In the genomic region with DNA sequence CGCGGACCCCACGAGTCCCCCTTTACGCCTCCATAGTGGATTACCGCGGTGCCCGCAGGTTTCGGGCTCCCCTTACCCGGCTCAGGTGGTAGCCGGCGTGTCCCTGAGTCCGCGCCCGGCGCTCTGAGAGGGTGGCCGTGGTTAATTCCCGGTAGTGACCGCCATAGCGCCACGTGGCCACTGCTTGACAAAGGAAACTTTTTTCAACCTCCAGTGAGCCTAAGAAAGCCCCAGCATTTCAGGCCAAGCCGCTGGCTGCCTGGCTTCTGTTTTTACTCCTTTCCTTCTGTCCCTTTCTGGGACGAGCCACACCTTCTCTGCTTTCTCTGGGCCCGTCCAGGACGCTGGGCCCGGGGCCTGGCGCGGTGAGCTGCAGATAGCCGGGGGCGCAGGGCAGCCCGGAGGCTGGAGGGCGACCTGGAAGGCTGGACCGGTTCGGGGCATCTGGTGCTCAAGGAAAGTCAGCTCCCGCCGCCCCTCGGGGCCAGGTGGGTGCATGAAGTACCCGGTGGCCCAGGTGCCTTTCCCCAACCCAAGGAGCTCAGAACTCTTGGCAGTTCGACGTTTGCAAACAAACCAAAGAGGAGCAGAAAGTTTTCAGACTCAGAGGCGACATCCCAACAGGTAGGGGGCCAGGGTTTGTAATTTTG, we compare ENCODE assay signal across 8 cellular contexts. TPM values are rescaled to one million over a fixed set of nuclear protein-coding genes. Genes with fewer than 3 reads are reported as not detected.
DNase-seq lines count a peak whose midpoint lies in the region; ATAC-seq and TF ChIP-seq lines count a peak whose summit lies in the region.

No MANE protein-coding gene starts in this region.

- ATAC-seq in GM21447 (IDR thresholded peaks at IDR 0.05; ENCODE audit: unreplicated experiment) (peak; percentile 42), aorta (ENCODE audit: low FRiP score) (peak; percentile 67)

- no peaks in the 10 kb centered on the region for H3K36me3 ChIP-seq in aorta (ENCODE audit: control insufficient read depth in 1 of 2, insufficient read depth in 2 of 2, low read length in 1 of 2)

- no peak overlapping the region for H3K27ac Mint-ChIP-seq in endothelial cell (ENCODE audit: unreplicated experiment)

- peak overlapping the region; percentile 72 to 79 for H3K27ac ChIP-seq in aorta (ENCODE audit: low read depth in 1 of 2, low read length in 2 of 2)

- H3K4me1 Mint-ChIP-seq in endothelial cell (ENCODE audit: unreplicated experiment) = peaks cover 20% of the 10 kb centered on the region

- H3K27me3 ChIP-seq in aorta (ENCODE audit: control insufficient read depth in 1 of 2, insufficient read depth in 2 of 2, low read length in 1 of 2) = no peaks in the 10 kb centered on the region

- peak overlapping the region; percentile 86 for H3K4me3 Mint-ChIP-seq in endothelial cell (ENCODE audit: unreplicated experiment)

- WGBS in aorta, 2 donors = 1 to 2% methylated on average over 36 to 40 of the region's 40 CpGs

- intact Hi-C loops in aorta (cut with DNase I) = loop anchor here (2.0 to 5.0 kb wide), 4 partner anchors 42 to 62 kb away; no protein-coding TSS in a partner anchor

- no peaks in the 10 kb centered on the region for H3K4me1 ChIP-seq in aorta (ENCODE audit: control insufficient read depth in 1 of 2, insufficient read depth in 2 of 2, low read length in 2 of 2)

- peak overlapping the region; percentile 63 to 100 for H3K4me3 ChIP-seq in aorta (ENCODE audit: low read length in 2 of 2)

- no peaks in the 10 kb centered on the region for H3K36me3 Mint-ChIP-seq in endothelial cell (ENCODE audit: low read depth, unreplicated experiment)

- H3K9me3 ChIP-seq in aorta (ENCODE audit: control insufficient read depth, low read length) = no peaks in the 10 kb centered on the region

- TF ChIP-seq CTCF in endothelial cell (IDR thresholded peaks at IDR 0.05; ENCODE audit: unreplicated experiment) = no peak

- peaks cover 9% of the 10 kb centered on the region for H3K27me3 Mint-ChIP-seq in endothelial cell (ENCODE audit: unreplicated experiment)

- peak; percentile 84 for DNase-seq in ELF-1 (ENCODE audit: low read depth, low spot score)
- peak; percentile 23 for DNase-seq in HT1080 (ENCODE audit: low read depth)
- DNase-seq in SKM-1 (lab: John Stamatoyannopoulos, UW; ENCODE audit: unreplicated experiment) = peak; percentile 42
- DNase-seq in endothelial cell (ENCODE audit: low spot score) = no peak
- DNase-seq in mucosa of gallbladder (ENCODE audit: low spot score) = peak; percentile 52
- peak; percentile 81 to 89 for DNase-seq in aorta
- no peak for DNase-seq in GOT3 (lab: John Stamatoyannopoulos, UW)

- no peaks in the 10 kb centered on the region for H3K9me3 Mint-ChIP-seq in endothelial cell (ENCODE audit: unreplicated experiment)

RNA-seq across cellular contexts. Expression of a gene that starts 0.5 kb away (rescaled TPM):
- total RNA-seq in HT1080 (2014; rRNA removed; shearing (Covaris generic)) = 15.8 and 17.0 TPM in 2 replicates
- 15.9 and 17.6 TPM in 2 replicates for polyA plus RNA-seq in HT1080 (2015; cell fraction: cytosol; rRNA removed)
- polyA plus RNA-seq in HT1080 (2015; cell fraction: nucleus; rRNA removed) = 12.8 and 14.1 TPM in 2 replicates
- 22.2 TPM for total RNA-seq in endothelial cell (ENCODE audit: unreplicated experiment)
- total RNA-seq in mucosa of gallbladder = 152 TPM
- 100 to 1,000 TPM; 117 to 172 TPM for total RNA-seq in aorta
- 100 to 1,000 TPM in 1 of 2 donors, 10 to 100 TPM in 1; 61.2 to 110 TPM for polyA plus RNA-seq in aorta

Comparison
In these comparisons a context has a peak if more than half of its experiments do, and no peak if none do; other contexts are left out.
1. DNase-seq: peak in ELF-1 (single experiment), HT1080 (single experiment), SKM-1 (single experiment), mucosa of gallbladder (single experiment) and aorta (2 of 2); none in endothelial cell (single experiment) and GOT3 (single experiment).